ENCODE assay signal across 8 cellular contexts in genomic region chr6:73309534-73309783, GRCh38. TPM values are rescaled to one million over a fixed set of nuclear protein-coding genes. Genes with fewer than 3 reads are reported as not detected.
DNase-seq lines count a peak whose midpoint lies in the region; ATAC-seq and TF ChIP-seq lines count a peak whose summit lies in the region.

No MANE protein-coding gene starts in this region.

- H3K4me1 ChIP-seq in SJSA1 (replicated peaks) (peaks cover 3% of the 10 kb centered on the region), skeletal muscle satellite cell (ENCODE audit: control insufficient read depth, insufficient read depth, low read length) (no peaks in the 10 kb centered on the region)

- H3K27ac ChIP-seq in SJSA1, result no peak overlapping the region

- peak overlapping the region; percentile 95 to 98 for H3K4me3 Mint-ChIP-seq in activated T-cell treated with anti-CD3 and anti-CD28 coated beads, Interleukin-2, amount 50 U/mL, for 72 hours

- peaks cover 34% of the 10 kb centered on the region for H3K27me3 Mint-ChIP-seq in activated T-cell treated with anti-CD3 and anti-CD28 coated beads, Interleukin-2, amount 50 U/mL, for 72 hours (ENCODE audit: low read depth)

- H3K36me3 ChIP-seq in SJSA1 (no peaks in the 10 kb centered on the region), skeletal muscle satellite cell (ENCODE audit: insufficient read depth, low read length) (no peaks in the 10 kb centered on the region)

- H3K27me3 ChIP-seq in SJSA1 (replicated peaks) (peaks cover 10% of the 10 kb centered on the region; the same call in 1 of the 2 replicates), skeletal muscle satellite cell (ENCODE audit: control insufficient read depth, insufficient read depth, low read length) (peaks cover under 1% of the 10 kb centered on the region)

- peak overlapping the region; percentile 83 for H3K27ac Mint-ChIP-seq in activated T-cell treated with anti-CD3 and anti-CD28 coated beads, Interleukin-2, amount 50 U/mL, for 72 hours

- no peak for DNase-seq in activated T-cell treated with anti-CD3 and anti-CD28 coated beads, Interleukin-2, amount 50 U/mL, for 72 hours
- DNase-seq in activated T-cell treated with anti-CD3 and anti-CD28 coated beads, Interleukin-2, amount 50 U/mL, for 1 hour, result no peak
- no peak for DNase-seq in SJSA1 (ENCODE audit: low read depth in 1 of 2, low spot score in 2 of 2)
- no peak for DNase-seq in fibroblast of villous mesenchyme (ENCODE audit: low read depth)
- DNase-seq in DMS114 treated with DMSO at 0.1 percent for 48 hours (lab: John Stamatoyannopoulos, UW; ENCODE audit: unreplicated experiment), result no peak
- no peak for DNase-seq in stimulated activated CD4-positive, alpha-beta T cell treated with anti-CD3 and anti-CD28 coated beads, Interleukin-2, amount 100 ng/mL, for 48 hours

- peaks cover 0 to 3% of the 10 kb centered on the region in 2 donors for H3K36me3 Mint-ChIP-seq in activated T-cell treated with anti-CD3 and anti-CD28 coated beads, Interleukin-2, amount 50 U/mL, for 72 hours (ENCODE audit: insufficient read depth in 2 of 2)

- ATAC-seq in activated T-cell treated with anti-CD3 and anti-CD28 coated beads, Interleukin-2, amount 50 U/mL, for 72 hours (replicated peaks in 1 of 2), result peak in 1 of 2 donors; percentile 53
- no peak for ATAC-seq in HG03439 (IDR thresholded peaks at IDR 0.05; ENCODE audit: unreplicated experiment)

- H3K4me1 Mint-ChIP-seq in activated T-cell treated with anti-CD3 and anti-CD28 coated beads, Interleukin-2, amount 50 U/mL, for 72 hours (ENCODE audit: low read depth), result peaks cover 31% of the 10 kb centered on the region

- no peaks in the 10 kb centered on the region for H3K9me3 Mint-ChIP-seq in activated T-cell treated with anti-CD3 and anti-CD28 coated beads, Interleukin-2, amount 50 U/mL, for 72 hours

- no peak for TF ChIP-seq CTCF in fibroblast of villous mesenchyme (IDR thresholded peaks at IDR 0.05; ENCODE audit: insufficient read depth, low read depth, low read length)

- 0 out of 2 replicates have a peak, but pooled peaks cover 4% of the 10 kb centered on the region for H3K9me3 ChIP-seq in SJSA1 (replicated peaks)
- no peaks in the 10 kb centered on the region for H3K9me3 ChIP-seq in skeletal muscle satellite cell (replicated peaks; ENCODE audit: low read length)

- peak overlapping the region; percentile 79 for H3K9ac ChIP-seq in skeletal muscle satellite cell (ENCODE audit: low read depth, low read length)

- H3K4me2 ChIP-seq in skeletal muscle satellite cell (ENCODE audit: low read length), result peak overlapping the region; percentile 91

- H3K4me3 ChIP-seq in SJSA1, result peak overlapping the region; percentile 41
- H3K4me3 ChIP-seq in fibroblast of villous mesenchyme (ENCODE audit: low read depth, low read length), result peak overlapping the region; percentile 66
- H3K4me3 ChIP-seq in skeletal muscle satellite cell (ENCODE audit: low read length), result peak overlapping the region; percentile 94

RNA-seq across cellular contexts. Expression of gene DPPA5, which starts 44.6 kb away (rescaled TPM):
- not detected for total RNA-seq in activated T-cell treated with anti-CD3 and anti-CD28 coated beads, Interleukin-2, amount 50 U/mL, for 72 hours
- not detected in 2 replicates for total RNA-seq in SJSA1 (2014; rRNA removed; shearing (Covaris generic))
- not detected in 2 replicates for total RNA-seq in fibroblast of villous mesenchyme
- not detected in 2 replicates for total RNA-seq in skeletal muscle satellite cell (2012; rRNA removed)

RNA-seq across cellular contexts. Expression of gene KHDC1, which starts 46.5 kb away (rescaled TPM):
- total RNA-seq in activated T-cell treated with anti-CD3 and anti-CD28 coated beads, Interleukin-2, amount 50 U/mL, for 72 hours, result 1 to 10 TPM; 3.4 to 3.7 TPM
- total RNA-seq in SJSA1 (2014; rRNA removed; shearing (Covaris generic)), result 0.66 and 2.2 TPM in 2 replicates
- 2.6 and 3.9 TPM in 2 replicates for total RNA-seq in fibroblast of villous mesenchyme
- total RNA-seq in skeletal muscle satellite cell (2012; rRNA removed), result 1.7 and 4.6 TPM in 2 replicates

RNA-seq across cellular contexts. Expression of gene KHDC3L, which starts 53.0 kb away (rescaled TPM):
- not detected for total RNA-seq in activated T-cell treated with anti-CD3 and anti-CD28 coated beads, Interleukin-2, amount 50 U/mL, for 72 hours
- not detected in 2 replicates for total RNA-seq in SJSA1 (2014; rRNA removed; shearing (Covaris generic))
- total RNA-seq in fibroblast of villous mesenchyme, result not detected in 2 replicates
- not detected in 2 replicates for total RNA-seq in skeletal muscle satellite cell (2012; rRNA removed)

Comparison
In these comparisons a context has a peak if more than half of its experiments do, and no peak if none do; other contexts are left out.
1. H3K4me3 ChIP-seq: peak in every context shown above with its lines; median percentile 94 in skeletal muscle satellite cell; 66 in fibroblast of villous mesenchyme; 41 in SJSA1.